20 cellular contexts compared by ENCODE assay signal in the genomic region with DNA sequence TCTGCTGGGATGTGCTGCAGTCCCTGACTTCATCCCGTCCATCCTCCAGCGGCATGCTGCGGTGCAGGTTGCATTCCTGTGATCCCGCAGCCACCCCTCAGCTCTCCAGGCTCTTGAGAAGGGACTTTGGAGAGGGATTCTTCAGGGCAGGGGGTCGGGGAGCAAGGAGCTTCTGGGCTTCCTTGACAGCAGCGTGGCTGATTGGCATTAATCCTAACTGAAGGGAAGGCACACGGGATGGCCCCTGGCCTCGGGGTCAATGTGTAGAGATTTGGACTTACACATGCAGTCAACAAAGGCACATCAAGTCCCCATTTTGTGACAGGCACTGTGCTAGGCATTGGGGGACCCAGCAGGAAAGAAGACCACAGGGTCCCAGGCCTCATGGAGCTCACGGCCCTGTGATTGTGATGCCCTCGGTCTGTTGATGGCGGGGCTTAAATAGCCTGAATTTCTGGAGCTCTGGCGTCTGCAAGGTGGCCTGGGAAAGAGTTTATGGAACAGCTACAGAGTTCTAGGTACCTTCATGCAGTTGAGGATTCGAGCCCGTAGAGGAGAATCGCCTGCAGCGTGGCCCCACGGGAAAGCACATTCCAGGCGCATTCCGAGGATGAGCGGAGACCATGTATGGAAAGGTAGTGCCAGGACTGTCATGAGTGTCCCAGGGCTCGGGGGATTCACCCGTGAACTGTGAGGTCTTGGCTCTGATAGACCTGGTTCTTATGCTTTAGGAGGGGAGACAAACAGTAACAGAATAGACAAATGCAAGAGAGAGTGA.
"Had no signal": no experiment of that assay in that cellular context is flagged by ENCODE, and none has a peak within 500 bp of the region (broad histone marks: within the 10 kb centered on the region; RNA-seq: fewer than 3 reads in every experiment).

No MANE protein-coding gene starts in this region.

- H3K4me3 ChIP-seq: esophagus squamous epithelium, hepatocyte, left ventricle myocardium inferior, lung, ovary, suprapubic skin, tibial artery had no signal

- H3K9me3 ChIP-seq: esophagus squamous epithelium, left ventricle myocardium inferior, ovary, suprapubic skin, tibial artery had no signal

- DNase-seq: effector memory CD4-positive, alpha-beta T cell; esophagus squamous epithelium; foreskin fibroblast; kidney; left cardiac atrium; left ventricle myocardium inferior; mesenchymal stem cell; naive B cell; nephron progenitor cell; nucleus accumbens; ovary; right cardiac atrium; small intestine; stimulated activated CD4-positive, alpha-beta T cell treated with anti-CD3 and anti-CD28 coated beads, Interleukin-2, amount 100 ng/mL, for 48 hours; stimulated activated naive CD8-positive, alpha-beta T cell treated with anti-CD3 and anti-CD28 coated beads, Interleukin-15, Interleukin-2, amounts not matched to agents 100 U/mL and 50 U/mL, for 24 hours had no signal

- H3K27me3 ChIP-seq: esophagus squamous epithelium, hepatocyte, ovary, suprapubic skin, tibial artery had no signal

- H3K4me1 ChIP-seq: tibial artery had no signal

- H3K9me3 Mint-ChIP-seq: naive B cell, nephron progenitor cell had no signal

- H3K27ac ChIP-seq: esophagus squamous epithelium, hepatocyte, ovary, suprapubic skin, tibial artery had no signal

- H3K79me2 ChIP-seq: hepatocyte had no signal

- H3K4me3 Mint-ChIP-seq: naive B cell, nephron progenitor cell had no signal

- H3K27me3 Mint-ChIP-seq: naive B cell, progenitor cell of endocrine pancreas had no signal

- H2AFZ ChIP-seq: hepatocyte had no signal

- ATAC-seq: left cardiac atrium; right cardiac atrium; stimulated activated naive CD8-positive, alpha-beta T cell treated with anti-CD3 and anti-CD28 coated beads, Interleukin-15, Interleukin-2, amounts not matched to agents 100 U/mL and 50 U/mL, for 24 hours had no signal

- H3K27ac Mint-ChIP-seq: progenitor cell of endocrine pancreas had no signal

- H3K36me3 ChIP-seq: ovary had no signal

- H3K4me2 ChIP-seq: hepatocyte had no signal
